Comparison of ENCODE assay signal across 3 cellular contexts in the genomic region with DNA sequence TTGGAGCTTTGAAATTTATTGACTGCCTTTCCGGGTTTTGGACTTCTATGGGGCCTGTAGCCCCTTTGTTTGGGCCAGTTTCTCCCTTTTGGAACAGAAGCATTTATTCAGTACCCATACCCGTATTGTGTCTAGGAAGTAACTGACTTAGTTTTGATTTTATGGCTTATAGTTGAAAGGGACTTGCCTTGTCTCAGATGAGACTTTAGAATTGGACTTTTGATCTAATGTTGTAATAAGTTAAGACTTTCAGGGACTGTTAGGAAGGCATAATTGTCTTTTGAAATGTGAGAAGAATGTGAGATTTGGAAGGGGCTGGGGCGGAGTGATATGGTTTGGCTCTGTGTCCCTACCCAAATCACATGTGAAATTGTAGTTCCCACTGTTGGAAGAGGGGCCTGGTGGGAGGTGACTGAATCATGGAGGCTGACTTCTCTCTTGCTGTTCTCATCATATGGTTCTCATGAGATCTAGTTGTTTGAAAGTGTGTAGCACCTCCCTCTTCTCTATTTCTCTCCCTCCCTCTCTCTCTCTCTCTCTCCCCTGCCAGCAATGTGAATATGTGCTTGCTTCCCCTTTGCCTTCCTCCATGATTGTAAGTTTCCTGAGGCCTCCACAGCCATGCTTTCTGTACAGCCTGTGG.
TF ChIP-seq lines count a peak whose summit lies in the region.

No MANE protein-coding gene starts in this region.

TF ChIP-seq in IMR-90, 13 proteins besides CTCF, POLR2A, EP300 and RAD21:
- no peak for TF ChIP-seq BHLHE40 (IDR thresholded peaks at IDR 0.05; ENCODE audit: low read depth, low read length)
- TF ChIP-seq MAZ (IDR thresholded peaks at IDR 0.05; ENCODE audit: borderline replicate concordance, low read depth, low read length), result no peak
- no peak for TF ChIP-seq FOS (IDR thresholded peaks at IDR 0.05; ENCODE audit: low read depth, low read length)
- TF ChIP-seq, protein P1, sequence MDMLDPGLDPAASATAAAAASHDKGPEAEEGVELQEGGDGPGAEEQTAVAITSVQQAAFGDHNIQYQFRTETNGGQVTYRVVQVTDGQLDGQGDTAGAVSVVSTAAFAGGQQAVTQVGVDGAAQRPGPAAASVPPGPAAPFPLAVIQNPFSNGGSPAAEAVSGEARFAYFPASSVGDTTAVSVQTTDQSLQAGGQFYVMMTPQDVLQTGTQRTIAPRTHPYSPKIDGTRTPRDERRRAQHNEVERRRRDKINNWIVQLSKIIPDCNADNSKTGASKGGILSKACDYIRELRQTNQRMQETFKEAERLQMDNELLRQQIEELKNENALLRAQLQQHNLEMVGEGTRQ (IDR thresholded peaks at IDR 0.05; ENCODE audit: low read depth, low read length), result no peak
- TF ChIP-seq RFX5 (IDR thresholded peaks at IDR 0.05; ENCODE audit: low read depth, low read length), result no peak
- no peak for TF ChIP-seq MXI1 (IDR thresholded peaks at IDR 0.05; ENCODE audit: borderline replicate concordance, low read depth, low read length)
- no peak for TF ChIP-seq MAFK (IDR thresholded peaks at IDR 0.05; ENCODE audit: low read depth, low read length)
- no peak for TF ChIP-seq CHD1 (IDR thresholded peaks at IDR 0.05; ENCODE audit: low read depth, low read length)
- no peak for TF ChIP-seq CEBPB (IDR thresholded peaks at IDR 0.05; ENCODE audit: low read depth, low read length)

TF ChIP-seq in H1, 55 proteins besides CTCF, POLR2A, EP300 and RAD21:
- TF ChIP-seq TAF1 (IDR thresholded peaks at IDR 0.05; ENCODE audit: low read depth, low read length) (no peak), SIX5 (IDR thresholded peaks at IDR 0.05; ENCODE audit: low read depth, low read length) (no peak), ASH2L (IDR thresholded peaks at IDR 0.05; ENCODE audit: low read length) (no peak), SUZ12 (IDR thresholded peaks at IDR 0.05; ENCODE audit: low read length) (no peak), YY1 (IDR thresholded peaks at IDR 0.05; ENCODE audit: low read depth, low read length) (no peak), KDM1A (IDR thresholded peaks at IDR 0.05; ENCODE audit: borderline replicate concordance, low read length) (no peak), TAF7 (optimal IDR thresholded peaks at IDR 0.05; ENCODE audit: borderline replicate concordance, low read depth, low read length) (no peak), ZNF274 (IDR thresholded peaks at IDR 0.05; ENCODE audit: borderline replicate concordance, extremely low read depth, low read length) (no peak), BCL11A (IDR thresholded peaks at IDR 0.05; ENCODE audit: low read depth in 2 of 2, low read length in 2 of 2) (no peak)
- TF ChIP-seq, protein P2, sequence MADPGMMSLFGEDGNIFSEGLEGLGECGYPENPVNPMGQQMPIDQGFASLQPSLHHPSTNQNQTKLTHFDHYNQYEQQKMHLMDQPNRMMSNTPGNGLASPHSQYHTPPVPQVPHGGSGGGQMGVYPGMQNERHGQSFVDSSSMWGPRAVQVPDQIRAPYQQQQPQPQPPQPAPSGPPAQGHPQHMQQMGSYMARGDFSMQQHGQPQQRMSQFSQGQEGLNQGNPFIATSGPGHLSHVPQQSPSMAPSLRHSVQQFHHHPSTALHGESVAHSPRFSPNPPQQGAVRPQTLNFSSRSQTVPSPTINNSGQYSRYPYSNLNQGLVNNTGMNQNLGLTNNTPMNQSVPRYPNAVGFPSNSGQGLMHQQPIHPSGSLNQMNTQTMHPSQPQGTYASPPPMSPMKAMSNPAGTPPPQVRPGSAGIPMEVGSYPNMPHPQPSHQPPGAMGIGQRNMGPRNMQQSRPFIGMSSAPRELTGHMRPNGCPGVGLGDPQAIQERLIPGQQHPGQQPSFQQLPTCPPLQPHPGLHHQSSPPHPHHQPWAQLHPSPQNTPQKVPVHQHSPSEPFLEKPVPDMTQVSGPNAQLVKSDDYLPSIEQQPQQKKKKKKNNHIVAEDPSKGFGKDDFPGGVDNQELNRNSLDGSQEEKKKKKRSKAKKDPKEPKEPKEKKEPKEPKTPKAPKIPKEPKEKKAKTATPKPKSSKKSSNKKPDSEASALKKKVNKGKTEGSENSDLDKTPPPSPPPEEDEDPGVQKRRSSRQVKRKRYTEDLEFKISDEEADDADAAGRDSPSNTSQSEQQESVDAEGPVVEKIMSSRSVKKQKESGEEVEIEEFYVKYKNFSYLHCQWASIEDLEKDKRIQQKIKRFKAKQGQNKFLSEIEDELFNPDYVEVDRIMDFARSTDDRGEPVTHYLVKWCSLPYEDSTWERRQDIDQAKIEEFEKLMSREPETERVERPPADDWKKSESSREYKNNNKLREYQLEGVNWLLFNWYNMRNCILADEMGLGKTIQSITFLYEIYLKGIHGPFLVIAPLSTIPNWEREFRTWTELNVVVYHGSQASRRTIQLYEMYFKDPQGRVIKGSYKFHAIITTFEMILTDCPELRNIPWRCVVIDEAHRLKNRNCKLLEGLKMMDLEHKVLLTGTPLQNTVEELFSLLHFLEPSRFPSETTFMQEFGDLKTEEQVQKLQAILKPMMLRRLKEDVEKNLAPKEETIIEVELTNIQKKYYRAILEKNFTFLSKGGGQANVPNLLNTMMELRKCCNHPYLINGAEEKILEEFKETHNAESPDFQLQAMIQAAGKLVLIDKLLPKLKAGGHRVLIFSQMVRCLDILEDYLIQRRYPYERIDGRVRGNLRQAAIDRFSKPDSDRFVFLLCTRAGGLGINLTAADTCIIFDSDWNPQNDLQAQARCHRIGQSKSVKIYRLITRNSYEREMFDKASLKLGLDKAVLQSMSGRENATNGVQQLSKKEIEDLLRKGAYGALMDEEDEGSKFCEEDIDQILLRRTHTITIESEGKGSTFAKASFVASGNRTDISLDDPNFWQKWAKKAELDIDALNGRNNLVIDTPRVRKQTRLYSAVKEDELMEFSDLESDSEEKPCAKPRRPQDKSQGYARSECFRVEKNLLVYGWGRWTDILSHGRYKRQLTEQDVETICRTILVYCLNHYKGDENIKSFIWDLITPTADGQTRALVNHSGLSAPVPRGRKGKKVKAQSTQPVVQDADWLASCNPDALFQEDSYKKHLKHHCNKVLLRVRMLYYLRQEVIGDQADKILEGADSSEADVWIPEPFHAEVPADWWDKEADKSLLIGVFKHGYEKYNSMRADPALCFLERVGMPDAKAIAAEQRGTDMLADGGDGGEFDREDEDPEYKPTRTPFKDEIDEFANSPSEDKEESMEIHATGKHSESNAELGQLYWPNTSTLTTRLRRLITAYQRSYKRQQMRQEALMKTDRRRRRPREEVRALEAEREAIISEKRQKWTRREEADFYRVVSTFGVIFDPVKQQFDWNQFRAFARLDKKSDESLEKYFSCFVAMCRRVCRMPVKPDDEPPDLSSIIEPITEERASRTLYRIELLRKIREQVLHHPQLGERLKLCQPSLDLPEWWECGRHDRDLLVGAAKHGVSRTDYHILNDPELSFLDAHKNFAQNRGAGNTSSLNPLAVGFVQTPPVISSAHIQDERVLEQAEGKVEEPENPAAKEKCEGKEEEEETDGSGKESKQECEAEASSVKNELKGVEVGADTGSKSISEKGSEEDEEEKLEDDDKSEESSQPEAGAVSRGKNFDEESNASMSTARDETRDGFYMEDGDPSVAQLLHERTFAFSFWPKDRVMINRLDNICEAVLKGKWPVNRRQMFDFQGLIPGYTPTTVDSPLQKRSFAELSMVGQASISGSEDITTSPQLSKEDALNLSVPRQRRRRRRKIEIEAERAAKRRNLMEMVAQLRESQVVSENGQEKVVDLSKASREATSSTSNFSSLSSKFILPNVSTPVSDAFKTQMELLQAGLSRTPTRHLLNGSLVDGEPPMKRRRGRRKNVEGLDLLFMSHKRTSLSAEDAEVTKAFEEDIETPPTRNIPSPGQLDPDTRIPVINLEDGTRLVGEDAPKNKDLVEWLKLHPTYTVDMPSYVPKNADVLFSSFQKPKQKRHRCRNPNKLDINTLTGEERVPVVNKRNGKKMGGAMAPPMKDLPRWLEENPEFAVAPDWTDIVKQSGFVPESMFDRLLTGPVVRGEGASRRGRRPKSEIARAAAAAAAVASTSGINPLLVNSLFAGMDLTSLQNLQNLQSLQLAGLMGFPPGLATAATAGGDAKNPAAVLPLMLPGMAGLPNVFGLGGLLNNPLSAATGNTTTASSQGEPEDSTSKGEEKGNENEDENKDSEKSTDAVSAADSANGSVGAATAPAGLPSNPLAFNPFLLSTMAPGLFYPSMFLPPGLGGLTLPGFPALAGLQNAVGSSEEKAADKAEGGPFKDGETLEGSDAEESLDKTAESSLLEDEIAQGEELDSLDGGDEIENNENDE (IDR thresholded peaks at IDR 0.05; ENCODE audit: insufficient replicate concordance, low read length), result no peak

TF ChIP-seq in liver, 16 proteins besides CTCF, POLR2A, EP300 and RAD21:
- peak in 1 of 2 donors; percentile 38 for TF ChIP-seq HNF4A (conservative IDR thresholded peaks at IDR 0.05)
- TF ChIP-seq EGR1 (IDR thresholded peaks at IDR 0.05; ENCODE audit: low read depth in 2 of 2), result no peak
- TF ChIP-seq, protein P3, sequence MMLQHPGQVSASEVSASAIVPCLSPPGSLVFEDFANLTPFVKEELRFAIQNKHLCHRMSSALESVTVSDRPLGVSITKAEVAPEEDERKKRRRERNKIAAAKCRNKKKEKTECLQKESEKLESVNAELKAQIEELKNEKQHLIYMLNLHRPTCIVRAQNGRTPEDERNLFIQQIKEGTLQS (IDR thresholded peaks at IDR 0.05), result no peak
- no peak for TF ChIP-seq FOXA2 (IDR thresholded peaks at IDR 0.05)
- no peak for TF ChIP-seq TAF1 (conservative IDR thresholded peaks at IDR 0.05)
